6 cellular contexts compared by ENCODE assay signal in genomic region chr14:20454359-20454644, GRCh38. TPM values are rescaled to one million over a fixed set of nuclear protein-coding genes. Genes with fewer than 3 reads are reported as not detected.
DNase-seq lines count a peak whose midpoint lies in the region.

No MANE protein-coding gene starts in this region.

- peaks cover 27% of the 10 kb centered on the region for H3K79me2 ChIP-seq in mesendoderm (ENCODE audit: control insufficient read depth, insufficient read depth, low read length)

- H4K5ac ChIP-seq in mesendoderm (ENCODE audit: low read length) = no peak overlapping the region

- H3K9me3 ChIP-seq in KOPT-K1 (ENCODE audit: insufficient read depth, low read length, poor library complexity, severe bottlenecking) = no peaks in the 10 kb centered on the region

- intact Hi-C loops in activated naive CD4-positive, alpha-beta T cell treated with anti-CD3 and anti-CD28 coated beads for 36 hours (cut with micrococcal nuclease) = no loop called here

- peak overlapping the region; percentile 5 for H3K18ac ChIP-seq in mesendoderm (ENCODE audit: low read length)

- no peaks in the 10 kb centered on the region for H3K4me1 ChIP-seq in mesendoderm (ENCODE audit: control insufficient read depth, low read depth, low read length)

- H3K4me2 ChIP-seq in mesendoderm (ENCODE audit: low read length) = peak overlapping the region; percentile 84

- H3K4me3 ChIP-seq in mesendoderm (ENCODE audit: low read length) = peak overlapping the region; percentile 89

- CTCF ChIA-PET in activated naive CD4-positive, alpha-beta T cell treated with anti-CD3 and anti-CD28 coated beads for 36 hours (lab: Charles Lee) = interaction anchor here (0.6 to 4.6 kb wide), 6 partner anchors 15 to 418 kb away, joined by 3 to 33 read pairs (median 4); partner anchors contain the start of genes PARP2, PNP and TEP1

- no peak overlapping the region for H3K23ac ChIP-seq in mesendoderm (ENCODE audit: low read length)

- peak; percentile 94 for DNase-seq in activated effector memory CD4-positive, alpha-beta T cell treated with anti-CD3 and anti-CD28 coated beads, Interleukin-2, amount 50 U/mL, for 16 hours
- DNase-seq in activated effector memory CD4-positive, alpha-beta T cell treated with Interleukin-2 at 50 U/mL for 16 hours = no peak
- peak; percentile 91 for DNase-seq in activated naive CD4-positive, alpha-beta T cell treated with anti-CD3 and anti-CD28 coated beads for 36 hours
- DNase-seq in mesendoderm (no peak), C1 segment of cervical spinal cord (lab: John Stamatoyannopoulos, UW) (no peak)

- H3K9ac ChIP-seq in mesendoderm (ENCODE audit: low read length) = peak overlapping the region; percentile 96

- no peak overlapping the region for H3K27ac Mint-ChIP-seq in activated naive CD4-positive, alpha-beta T cell treated with anti-CD3 and anti-CD28 coated beads for 36 hours

- WGBS in mesendoderm (ENCODE audit: extremely low coverage, insufficient coverage, low lambda C conversion rate) = no CpG with 5 or more reads among the region's 17 CpGs

- peaks cover 41% of the 10 kb centered on the region for H3K36me3 Mint-ChIP-seq in activated naive CD4-positive, alpha-beta T cell treated with anti-CD3 and anti-CD28 coated beads for 36 hours (ENCODE audit: low read depth)

- H3K4me3 Mint-ChIP-seq in activated naive CD4-positive, alpha-beta T cell treated with anti-CD3 and anti-CD28 coated beads for 36 hours = no peak overlapping the region

- peak overlapping the region; percentile 95 for H3K27ac ChIP-seq in KOPT-K1 (ENCODE audit: low read depth, low read length, poor library complexity, severe bottlenecking)
- peak overlapping the region; percentile 94 for H3K27ac ChIP-seq in mesendoderm (ENCODE audit: low read depth, low read length)

- H2AK5ac ChIP-seq in mesendoderm (ENCODE audit: low read length) = no peak overlapping the region

- H3K36me3 ChIP-seq in KOPT-K1 (ENCODE audit: insufficient read depth, low read length) (peaks cover 70% of the 10 kb centered on the region), mesendoderm (ENCODE audit: control insufficient read depth, insufficient read depth, low read length) (peaks cover 10% of the 10 kb centered on the region)

- peaks cover 9% of the 10 kb centered on the region for H3K79me1 ChIP-seq in mesendoderm (ENCODE audit: low read length)

- H2BK120ac ChIP-seq in mesendoderm (ENCODE audit: low read depth, low read length) = no peak overlapping the region

- H3K4me1 Mint-ChIP-seq in activated naive CD4-positive, alpha-beta T cell treated with anti-CD3 and anti-CD28 coated beads for 36 hours (ENCODE audit: low read depth) = peaks cover 27% of the 10 kb centered on the region

- H2BK5ac ChIP-seq in mesendoderm (ENCODE audit: low read length) = peak overlapping the region; percentile 25

- H4K8ac ChIP-seq in mesendoderm (ENCODE audit: low read depth, low read length) = no peak overlapping the region

- H3K4ac ChIP-seq in mesendoderm (ENCODE audit: low read depth, low read length) = no peak overlapping the region

- H3K27me3 ChIP-seq in mesendoderm (ENCODE audit: insufficient read depth, low read length, poor library complexity) = no peaks in the 10 kb centered on the region

- H3K27me3 Mint-ChIP-seq in activated naive CD4-positive, alpha-beta T cell treated with anti-CD3 and anti-CD28 coated beads for 36 hours (ENCODE audit: low read depth) = no peaks in the 10 kb centered on the region

- H3K9me3 Mint-ChIP-seq in activated naive CD4-positive, alpha-beta T cell treated with anti-CD3 and anti-CD28 coated beads for 36 hours = no peaks in the 10 kb centered on the region

- no peak overlapping the region for H2BK15ac ChIP-seq in mesendoderm (replicated peaks; ENCODE audit: low read depth)

- H3K56ac ChIP-seq in mesendoderm (ENCODE audit: low read length) = peak overlapping the region; percentile 93

RNA-seq across cellular contexts. Expression of gene OSGEP, which starts 0.3 kb away (rescaled TPM):
- total RNA-seq in activated naive CD4-positive, alpha-beta T cell treated with anti-CD3 and anti-CD28 coated beads for 36 hours = 10 to 100 TPM; 35.7 to 36.8 TPM
- 22.5 TPM for polyA plus RNA-seq in mesendoderm (2013, experiment 1 of 2)
- 23.3 TPM for polyA plus RNA-seq in mesendoderm (2013, experiment 2 of 2)

RNA-seq across cellular contexts. Expression of gene APEX1, which starts 0.7 kb away (rescaled TPM):
- total RNA-seq in activated naive CD4-positive, alpha-beta T cell treated with anti-CD3 and anti-CD28 coated beads for 36 hours = 100 to 1,000 TPM; 187 to 190 TPM
- 537 TPM for polyA plus RNA-seq in mesendoderm (2013, experiment 1 of 2)
- 535 TPM for polyA plus RNA-seq in mesendoderm (2013, experiment 2 of 2)

RNA-seq across cellular contexts. Expression of gene PIP4P1, which starts 6.9 kb away (rescaled TPM):
- total RNA-seq in activated naive CD4-positive, alpha-beta T cell treated with anti-CD3 and anti-CD28 coated beads for 36 hours = 10 to 100 TPM; 31.6 to 32.3 TPM
- polyA plus RNA-seq in mesendoderm (2013, experiment 1 of 2) = 19.1 TPM
- polyA plus RNA-seq in mesendoderm (2013, experiment 2 of 2) = 19.4 TPM

RNA-seq across cellular contexts. Expression of gene PNP, which starts 14.9 kb away (rescaled TPM):
- total RNA-seq in activated naive CD4-positive, alpha-beta T cell treated with anti-CD3 and anti-CD28 coated beads for 36 hours = 100 to 1,000 TPM; 187 to 191 TPM
- 201 TPM for polyA plus RNA-seq in mesendoderm (2013, experiment 1 of 2)
- 198 TPM for polyA plus RNA-seq in mesendoderm (2013, experiment 2 of 2)

RNA-seq across cellular contexts. Expression of gene KLHL33, which starts 18.3 kb away (rescaled TPM):
- total RNA-seq in activated naive CD4-positive, alpha-beta T cell treated with anti-CD3 and anti-CD28 coated beads for 36 hours = under 1 TPM; 0.07 to 0.10 TPM
- polyA plus RNA-seq in mesendoderm (2013, experiment 1 of 2) = 0.03 TPM
- 0.03 TPM for polyA plus RNA-seq in mesendoderm (2013, experiment 2 of 2)

Comparison
In these comparisons a context has a peak if more than half of its experiments do, and no peak if none do; other contexts are left out.
1. DNase-seq: peak in activated effector memory CD4-positive, alpha-beta T cell treated with anti-CD3 and anti-CD28 coated beads, Interleukin-2, amount 50 U/mL, for 16 hours (single experiment) and activated naive CD4-positive, alpha-beta T cell treated with anti-CD3 and anti-CD28 coated beads for 36 hours (single experiment); none in activated effector memory CD4-positive, alpha-beta T cell treated with Interleukin-2 at 50 U/mL for 16 hours (single experiment), mesendoderm (single experiment) and C1 segment of cervical spinal cord (0 of 14).